Comparison of ENCODE assay signal across 28 cellular contexts in genomic region chrY:12553909-12554308, GRCh38.
DNase-seq lines count a peak whose midpoint lies in the region; ATAC-seq, FAIRE-seq and TF ChIP-seq lines count a peak whose summit lies in the region.
"Had no signal": no experiment of that assay in that cellular context is flagged by ENCODE, and none has a peak within 500 bp of the region (broad histone marks: within the 10 kb centered on the region; RNA-seq: fewer than 3 reads in every experiment).

No MANE protein-coding gene starts in this region.

- peaks cover 3% of the 10 kb centered on the region for H3K9me3 Mint-ChIP-seq in astrocyte (ENCODE audit: unreplicated experiment)
- H3K9me3 Mint-ChIP-seq: activated T-helper 17 cell treated with anti-CD3 and anti-CD28 coated beads, Interleukin-2, amount 50 U/mL, for 72 hours; CD4-positive, CD25-positive, alpha-beta regulatory T cell had no signal

- no peak overlapping the region for H2AK5ac ChIP-seq in mesenchymal stem cell (ENCODE audit: low read length, severe bottlenecking)

- H3K4me2 ChIP-seq in astrocyte (ENCODE audit: low read length) (peak overlapping the region; percentile 50), mesenchymal stem cell (ENCODE audit: low read length, poor library complexity, severe bottlenecking) (no peak overlapping the region)

- peaks cover 36% of the 10 kb centered on the region for H3K4me1 Mint-ChIP-seq in astrocyte (ENCODE audit: low read depth, unreplicated experiment)
- H3K4me1 Mint-ChIP-seq: activated T-helper 17 cell treated with anti-CD3 and anti-CD28 coated beads, Interleukin-2, amount 50 U/mL, for 72 hours had no signal

- no peak overlapping the region for H3K4me3 ChIP-seq in astrocyte (ENCODE audit: insufficient read depth, low read depth, low read length)
- no peak overlapping the region for H3K4me3 ChIP-seq in mesenchymal stem cell (ENCODE audit: insufficient read depth in 1 of 2, low read depth in 1 of 2, low read length in 2 of 2)
- H3K4me3 ChIP-seq: ascending aorta, left lung, tibial artery had no signal

- H3K27ac Mint-ChIP-seq in astrocyte (ENCODE audit: unreplicated experiment) = no peak overlapping the region
- H3K27ac Mint-ChIP-seq: activated naive CD8-positive, alpha-beta T cell; activated T-helper 17 cell treated with anti-CD3 and anti-CD28 coated beads, Interleukin-2, amount 50 U/mL, for 72 hours; CD4-positive, CD25-positive, alpha-beta regulatory T cell; progenitor cell of endocrine pancreas; WTC11 had no signal

- H2BK5ac ChIP-seq in mesenchymal stem cell (ENCODE audit: low read depth, low read length, poor library complexity, severe bottlenecking) = no peak overlapping the region

- H3K23ac ChIP-seq in mesenchymal stem cell (ENCODE audit: low read length in 2 of 2) = no peak overlapping the region

- no peaks in the 10 kb centered on the region for H3K36me3 Mint-ChIP-seq in astrocyte (ENCODE audit: low read depth, unreplicated experiment)
- H3K36me3 Mint-ChIP-seq: CD4-positive, CD25-positive, alpha-beta regulatory T cell had no signal

- no peaks in the 10 kb centered on the region for H4K20me1 ChIP-seq in astrocyte (ENCODE audit: insufficient read depth, low read length)

- no peak overlapping the region for H4K8ac ChIP-seq in mesenchymal stem cell (ENCODE audit: low read length)

- H2BK120ac ChIP-seq in mesenchymal stem cell (ENCODE audit: low read depth, low read length) = no peak overlapping the region

- H3K36me3 ChIP-seq in astrocyte (ENCODE audit: insufficient read depth, low read length) (no peaks in the 10 kb centered on the region), mesenchymal stem cell (ENCODE audit: control insufficient read depth in 1 of 2, insufficient read depth in 2 of 2, low read depth in 1 of 2, low read length in 2 of 2) (no peaks in the 10 kb centered on the region)
- H3K36me3 ChIP-seq: ascending aorta, left lung, tibial artery had no signal

- DNase-seq in ELR (ENCODE audit: low read depth) (peak; percentile 61), astrocyte (ENCODE audit: low read depth) (no peak), mesenchymal stem cell (no peak), substantia nigra (lab: John Stamatoyannopoulos, UW) (no peak), NCI-H82 (lab: John Stamatoyannopoulos, UW) (no peak), retina (no peak)
- DNase-seq: activated CD4-positive, alpha-beta T cell treated with anti-CD3 and anti-CD28 coated beads, Interleukin-2, amount 50 U/mL, for 4 hours; CD4-positive, CD25-positive, alpha-beta regulatory T cell; central memory CD4-positive, alpha-beta T cell; Kasumi-1; left lung; NCI-H1092; NCI-H187; NCI-H2171 treated with DMSO at 0.1 percent for 48 hours; NCI-H510A treated with DMSO at 0.1 percent for 48 hours; SIG-M5; stimulated activated CD4-positive, alpha-beta T cell treated with anti-CD3 and anti-CD28 coated beads, Interleukin-15, amount 100 ng/mL, for 24 hours; stimulated activated naive CD4-positive, alpha-beta T cell treated with Interleukin-2 at 50 U/mL for 16 hours; SW 1271; tibial artery had no signal

- H2AFZ ChIP-seq in astrocyte (ENCODE audit: low read depth, low read length) (no peak overlapping the region), mesenchymal stem cell (ENCODE audit: low read depth, low read length) (no peak overlapping the region)

- H3K27ac ChIP-seq in astrocyte (ENCODE audit: low read depth, low read length) (no peak overlapping the region), mesenchymal stem cell (ENCODE audit: low read length, poor library complexity, severe bottlenecking) (peak overlapping the region; percentile 94), substantia nigra (ENCODE audit: low read depth, low read length, poor library complexity, severe bottlenecking) (no peak overlapping the region)
- H3K27ac ChIP-seq: ascending aorta, left lung, tibial artery had no signal

- peak; percentile 48 for ATAC-seq in HG03432 (IDR thresholded peaks at IDR 0.05; ENCODE audit: unreplicated experiment)
- ATAC-seq in GM18502 (IDR thresholded peaks at IDR 0.05; ENCODE audit: poor library complexity, unreplicated experiment) = no peak
- ATAC-seq: HCT116, left lung, WTC11 had no signal

- FAIRE-seq in astrocyte (lab: Jason Lieb, UNC) = no peak

- H3K79me2 ChIP-seq in astrocyte (ENCODE audit: insufficient read depth, low read length) = no peaks in the 10 kb centered on the region

- H3K4ac ChIP-seq in mesenchymal stem cell (ENCODE audit: low read depth in 1 of 2, low read length in 2 of 2) = no peak overlapping the region

- H3K14ac ChIP-seq in mesenchymal stem cell (ENCODE audit: low read length in 2 of 2) = no peak overlapping the region

- WGBS in mesenchymal stem cell = no CpG with 5 or more reads among the region's 1 CpG

- H3K27me3 ChIP-seq in astrocyte (ENCODE audit: insufficient read depth, low read length) (no peaks in the 10 kb centered on the region), mesenchymal stem cell (ENCODE audit: control insufficient read depth in 1 of 2, insufficient read depth in 1 of 2, low read length in 2 of 2) (no peaks in the 10 kb centered on the region)
- H3K27me3 ChIP-seq: ascending aorta, left lung, tibial artery had no signal

- H3K9me3 ChIP-seq in astrocyte (ENCODE audit: insufficient read depth, low read depth, low read length) (no peaks in the 10 kb centered on the region), mesenchymal stem cell (ENCODE audit: control insufficient read depth, low read length) (no peaks in the 10 kb centered on the region)
- H3K9me3 ChIP-seq: ascending aorta, left lung, tibial artery had no signal

- no peak overlapping the region for H3K18ac ChIP-seq in mesenchymal stem cell (ENCODE audit: low read depth in 1 of 2, low read length in 2 of 2)

- no peaks in the 10 kb centered on the region for H3K27me3 Mint-ChIP-seq in astrocyte (ENCODE audit: low read depth, unreplicated experiment)
- H3K27me3 Mint-ChIP-seq: activated naive CD8-positive, alpha-beta T cell; activated T-helper 17 cell treated with anti-CD3 and anti-CD28 coated beads, Interleukin-2, amount 50 U/mL, for 72 hours; CD4-positive, CD25-positive, alpha-beta regulatory T cell; progenitor cell of endocrine pancreas had no signal

- no peak for TF ChIP-seq CTCF in astrocyte (IDR thresholded peaks at IDR 0.05; ENCODE audit: insufficient read depth, low read depth, low read length)

- H4K91ac ChIP-seq in mesenchymal stem cell (ENCODE audit: low read length) = no peak overlapping the region

- H3K4me3 Mint-ChIP-seq in astrocyte (ENCODE audit: unreplicated experiment) = no peak overlapping the region
- H3K4me3 Mint-ChIP-seq: activated naive CD8-positive, alpha-beta T cell; activated T-helper 17 cell treated with anti-CD3 and anti-CD28 coated beads, Interleukin-2, amount 50 U/mL, for 72 hours; CD4-positive, CD25-positive, alpha-beta regulatory T cell; WTC11 had no signal

- no peaks in the 10 kb centered on the region for H3K79me1 ChIP-seq in mesenchymal stem cell (replicated peaks; ENCODE audit: low read length, poor library complexity, severe bottlenecking)

- H3K9ac ChIP-seq in astrocyte (ENCODE audit: low read length) (no peak overlapping the region), mesenchymal stem cell (ENCODE audit: low read length) (no peak overlapping the region)

- H3K4me1 ChIP-seq in astrocyte (ENCODE audit: insufficient read depth, low read length) (peaks cover 16% of the 10 kb centered on the region), mesenchymal stem cell (ENCODE audit: control insufficient read depth, insufficient read depth, low read depth, low read length) (peaks cover 20% of the 10 kb centered on the region)
- H3K4me1 ChIP-seq: ascending aorta, left lung, tibial artery had no signal

- no peak overlapping the region for H2BK15ac ChIP-seq in mesenchymal stem cell (ENCODE audit: low read depth, poor library complexity, severe bottlenecking)

- H2BK12ac ChIP-seq in mesenchymal stem cell (ENCODE audit: low read length in 2 of 2) = no peak overlapping the region
